8 cellular contexts compared by ENCODE assay signal in the genomic region with DNA sequence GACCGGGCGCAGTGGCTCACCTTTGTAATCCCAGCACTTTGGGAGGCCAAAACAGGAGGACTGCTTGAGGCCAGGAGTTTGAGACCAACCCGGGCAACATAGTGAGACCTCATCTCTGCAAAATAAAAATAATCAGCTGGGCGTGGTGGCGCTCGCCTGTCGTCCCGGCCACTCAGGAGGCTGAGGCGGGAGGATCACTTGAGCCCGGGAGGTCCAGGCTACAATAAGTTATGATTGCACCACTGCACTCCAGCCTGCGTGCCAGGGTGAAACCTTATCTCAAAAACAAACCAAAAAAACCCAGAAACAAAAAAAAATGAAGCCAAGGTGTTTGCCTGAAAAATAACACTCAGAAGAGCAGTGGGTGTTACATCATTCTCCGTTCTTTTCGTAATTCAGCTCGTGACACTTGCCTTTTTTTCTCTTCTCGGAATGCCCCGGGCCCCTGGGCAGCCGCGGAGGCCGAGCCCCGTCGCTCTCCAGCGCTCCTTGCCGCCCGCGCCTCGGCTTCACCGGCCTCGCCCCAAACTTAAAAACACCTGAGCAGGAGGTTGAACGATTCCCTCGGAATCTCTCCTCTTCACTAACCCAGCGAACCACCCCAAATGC. TPM values are rescaled to one million over a fixed set of nuclear protein-coding genes. Genes with fewer than 3 reads are reported as not detected.
A peak's percentile ranks its signal among the peaks of the same experiment; 100 is the strongest.
DNase-seq lines count a peak whose midpoint lies in the region; ATAC-seq and TF ChIP-seq lines count a peak whose summit lies in the region.

No MANE protein-coding gene starts in this region.

- peaks cover 40% of the 10 kb centered on the region for H3K79me2 ChIP-seq in fibroblast of lung (ENCODE audit: control insufficient read depth, insufficient read depth, low read length)

- no peaks in the 10 kb centered on the region for H3K9me3 ChIP-seq in fibroblast of lung (ENCODE audit: control insufficient read depth, insufficient read depth, low read depth, low read length)

- H3K27me3 ChIP-seq in HL-60 (ENCODE audit: insufficient read depth, poor library complexity, severe bottlenecking) (no peaks in the 10 kb centered on the region), fibroblast of lung (ENCODE audit: control insufficient read depth, insufficient read depth, low read length) (no peaks in the 10 kb centered on the region)

- ATAC-seq in GM18519 (IDR thresholded peaks at IDR 0.05; ENCODE audit: low FRiP score, unreplicated experiment), result peak; percentile 11

- peak; percentile 70 to 75 for DNase-seq in HL-60 (ENCODE audit: low read depth in 1 of 2, low spot score in 1 of 2)
- peak; percentile 37 to 38 for DNase-seq in activated CD4-positive, alpha-beta T cell treated with anti-CD3 and anti-CD28 coated beads, Interleukin-2, amount 50 U/mL, for 48 hours
- DNase-seq in fibroblast of lung (ENCODE audit: low read depth in 2 of 2), result peak; percentile 27 to 66
- no peak for DNase-seq in osteocyte (ENCODE audit: extremely low spot score, unreplicated experiment)
- DNase-seq in cortex of kidney (lab: John Stamatoyannopoulos, UW), result no peak
- no peak for DNase-seq in DMS114 treated with DMSO at 0.1 percent for 48 hours (lab: John Stamatoyannopoulos, UW; ENCODE audit: unreplicated experiment)

- H3K9ac ChIP-seq in fibroblast of lung (ENCODE audit: insufficient read depth, low read length), result peak overlapping the region; percentile 98

- H3K4me1 Mint-ChIP-seq in osteocyte (ENCODE audit: unreplicated experiment), result peaks cover 34% of the 10 kb centered on the region

- peaks cover 14% of the 10 kb centered on the region for H3K4me1 ChIP-seq in fibroblast of lung (ENCODE audit: control insufficient read depth, extremely low read depth, insufficient read depth, low read length)

- H3K4me3 ChIP-seq in HL-60 (replicated peaks; ENCODE audit: insufficient read depth, low read length), result peak overlapping the region; percentile 83
- H3K4me3 ChIP-seq in fibroblast of lung (replicated peaks in 1 of 4; ENCODE audit: control extremely low read depth in 1 of 4, insufficient read depth in 1 of 4, low read depth in 3 of 4, low read length in 4 of 4), result peak overlapping the region; percentile 80 to 99 (median 84)

- no peaks in the 10 kb centered on the region for H3K27me3 Mint-ChIP-seq in osteocyte (ENCODE audit: unreplicated experiment)

- H2AFZ ChIP-seq in fibroblast of lung (ENCODE audit: low read length), result peak overlapping the region; percentile 79

- peak overlapping the region; percentile 75 for H3K27ac ChIP-seq in 22Rv1
- H3K27ac ChIP-seq in HL-60 (replicated peaks), result peak overlapping the region; percentile 96
- peak overlapping the region; percentile 95 for H3K27ac ChIP-seq in fibroblast of lung (ENCODE audit: insufficient read depth, low read length)

- H3K36me3 ChIP-seq in fibroblast of lung (ENCODE audit: control insufficient read depth, insufficient read depth, low read length), result no peaks in the 10 kb centered on the region

- peak overlapping the region; percentile 98 for H3K27ac Mint-ChIP-seq in osteocyte (ENCODE audit: unreplicated experiment)

- no peaks in the 10 kb centered on the region for H4K20me1 ChIP-seq in fibroblast of lung (ENCODE audit: control insufficient read depth, extremely low read depth, insufficient read depth, low read length)

- H3K9me3 Mint-ChIP-seq in osteocyte (ENCODE audit: unreplicated experiment), result no peaks in the 10 kb centered on the region

- peaks cover 7% of the 10 kb centered on the region for H3K36me3 Mint-ChIP-seq in osteocyte (ENCODE audit: unreplicated experiment)

- peak overlapping the region; percentile 75 for H3K4me2 ChIP-seq in fibroblast of lung (ENCODE audit: extremely low read depth, insufficient read depth, low read length)

- peak overlapping the region; percentile 96 for H3K4me3 Mint-ChIP-seq in osteocyte (ENCODE audit: unreplicated experiment)

- TF ChIP-seq CTCF in 22Rv1 (IDR thresholded peaks at IDR 0.05) (no peak), HL-60 (IDR thresholded peaks at IDR 0.05; ENCODE audit: insufficient read depth, low read length) (no peak), fibroblast of lung (conservative IDR thresholded peaks at IDR 0.05 in 1 of 2, IDR thresholded peaks at IDR 0.05 in 1 of 2; ENCODE audit: low read depth in 1 of 2, low read length in 2 of 2) (no peak), osteocyte (IDR thresholded peaks at IDR 0.05) (no peak)

RNA-seq across cellular contexts. Expression of gene PRCD, which starts 17.0 kb away (rescaled TPM):
- 4.1 and 4.3 TPM in 2 replicates for total RNA-seq in fibroblast of lung
- polyA plus RNA-seq in fibroblast of lung, result 0.72 and 0.89 TPM in 2 replicates
- 1.1 and 2.0 TPM in 2 replicates for polyA plus RNA-seq in fibroblast of lung (2012)
- not detected in 2 replicates for polyA minus RNA-seq in fibroblast of lung (ENCODE audit: low replicate concordance)
- total RNA-seq in osteocyte, result 1.3 and 1.4 TPM in 2 replicates

RNA-seq across cellular contexts. Expression of gene CYGB, which starts 19.4 kb away (rescaled TPM):
- 12.4 and 19.5 TPM in 2 replicates for total RNA-seq in fibroblast of lung
- polyA plus RNA-seq in fibroblast of lung, result 9.1 and 10.0 TPM in 2 replicates
- 19.9 and 25.0 TPM in 2 replicates for polyA plus RNA-seq in fibroblast of lung (2012)
- polyA minus RNA-seq in fibroblast of lung (ENCODE audit: low replicate concordance), result 15.1 and 19.0 TPM in 2 replicates
- 8.6 and 9.1 TPM in 2 replicates for total RNA-seq in osteocyte

RNA-seq across cellular contexts. Expression of gene ST6GALNAC2, which starts 28.8 kb away (rescaled TPM):
- total RNA-seq in fibroblast of lung (0.83 and 1.0 TPM in 2 replicates), osteocyte (1.9 and 3.3 TPM in 2 replicates)
- polyA plus RNA-seq in fibroblast of lung, result 0.42 and 1.3 TPM in 2 replicates
- 0.40 and 1.5 TPM in 2 replicates for polyA plus RNA-seq in fibroblast of lung (2012)
- polyA minus RNA-seq in fibroblast of lung (ENCODE audit: low replicate concordance), result 3.4 TPM in 1 of 2 replicates, not detected in the other

RNA-seq across cellular contexts. Expression of gene RHBDF2, which starts 55.6 kb away (rescaled TPM):
- total RNA-seq in fibroblast of lung (3.9 and 5.1 TPM in 2 replicates), osteocyte (14.5 and 17.5 TPM in 2 replicates)
- 0.94 and 1.7 TPM in 2 replicates for polyA plus RNA-seq in fibroblast of lung
- 2.8 TPM in 2 replicates for polyA plus RNA-seq in fibroblast of lung (2012)
- polyA minus RNA-seq in fibroblast of lung (ENCODE audit: low replicate concordance), result 2.4 and 3.9 TPM in 2 replicates

Comparison
In these comparisons a context has a peak if more than half of its experiments do, and no peak if none do; other contexts are left out.
1. DNase-seq: peak in HL-60 (2 of 2), activated CD4-positive, alpha-beta T cell treated with anti-CD3 and anti-CD28 coated beads, Interleukin-2, amount 50 U/mL, for 48 hours (2 of 2) and fibroblast of lung (2 of 2); none in osteocyte (single experiment), cortex of kidney (single experiment) and DMS114 treated with DMSO at 0.1 percent for 48 hours (single experiment).
2. Peak in every context shown above with its lines, with median percentiles within 50 percentile points of each other: H3K27ac ChIP-seq.